Comparison of ENCODE assay signal across 1 cellular context in the genomic region with DNA sequence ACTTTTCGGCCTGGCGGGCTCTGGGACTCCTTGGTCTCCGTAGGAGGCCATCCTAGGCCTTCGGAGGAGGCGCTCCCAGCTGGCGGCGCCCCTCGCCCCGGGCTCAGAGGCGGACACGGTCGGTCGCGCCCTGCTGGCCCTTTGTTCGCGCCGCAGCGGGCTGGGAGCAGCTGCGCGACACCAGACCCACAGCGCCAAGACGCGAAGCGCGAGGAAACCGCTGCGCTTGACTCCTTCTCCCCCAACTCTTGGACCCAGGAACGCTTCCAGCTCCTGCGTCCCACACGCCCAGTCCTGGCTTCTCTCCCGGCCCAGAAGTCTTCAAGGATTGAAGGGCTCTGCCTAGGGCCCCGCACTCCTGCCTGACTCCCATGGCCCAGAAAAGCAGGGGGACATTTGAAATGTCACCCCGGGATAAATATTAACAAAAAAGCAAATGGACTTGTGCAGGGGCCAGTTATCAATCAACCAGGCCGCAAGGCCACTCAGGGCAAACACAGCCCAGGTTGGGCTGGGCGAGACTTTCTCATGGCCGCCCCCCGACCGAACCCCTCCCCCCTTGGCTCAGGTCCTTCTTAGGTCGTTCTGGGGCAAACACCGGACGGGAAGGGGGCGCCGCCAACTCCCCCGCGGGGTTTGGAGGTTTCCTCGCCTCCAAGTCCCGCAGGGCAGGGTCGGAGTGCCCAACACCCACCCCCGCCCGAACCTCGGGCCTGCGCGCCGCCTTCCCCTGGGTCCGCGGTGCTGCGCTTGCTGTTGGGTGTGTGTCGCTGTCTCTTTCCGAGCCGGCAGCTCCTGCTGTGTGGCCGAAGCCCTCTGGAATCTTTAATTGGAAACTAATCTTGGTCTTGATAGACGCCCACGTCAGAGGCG.
TF ChIP-seq lines count a peak whose summit lies in the region.

No MANE protein-coding gene starts in this region.

TF ChIP-seq in HepG2, 621 proteins besides CTCF, POLR2A, EP300 and RAD21 (continued from another document and continues in another):
- no peak for TF ChIP-seq SOX6 (IDR thresholded peaks at IDR 0.05)
- TF ChIP-seq SOX6 (CRISPR knock-in tag; IDR thresholded peaks at IDR 0.05), result peak; percentile 62
- no peak for TF ChIP-seq ZNF101 (CRISPR knock-in tag; IDR thresholded peaks at IDR 0.05; ENCODE audit: borderline replicate concordance, low read depth)
- TF ChIP-seq, protein P1, sequence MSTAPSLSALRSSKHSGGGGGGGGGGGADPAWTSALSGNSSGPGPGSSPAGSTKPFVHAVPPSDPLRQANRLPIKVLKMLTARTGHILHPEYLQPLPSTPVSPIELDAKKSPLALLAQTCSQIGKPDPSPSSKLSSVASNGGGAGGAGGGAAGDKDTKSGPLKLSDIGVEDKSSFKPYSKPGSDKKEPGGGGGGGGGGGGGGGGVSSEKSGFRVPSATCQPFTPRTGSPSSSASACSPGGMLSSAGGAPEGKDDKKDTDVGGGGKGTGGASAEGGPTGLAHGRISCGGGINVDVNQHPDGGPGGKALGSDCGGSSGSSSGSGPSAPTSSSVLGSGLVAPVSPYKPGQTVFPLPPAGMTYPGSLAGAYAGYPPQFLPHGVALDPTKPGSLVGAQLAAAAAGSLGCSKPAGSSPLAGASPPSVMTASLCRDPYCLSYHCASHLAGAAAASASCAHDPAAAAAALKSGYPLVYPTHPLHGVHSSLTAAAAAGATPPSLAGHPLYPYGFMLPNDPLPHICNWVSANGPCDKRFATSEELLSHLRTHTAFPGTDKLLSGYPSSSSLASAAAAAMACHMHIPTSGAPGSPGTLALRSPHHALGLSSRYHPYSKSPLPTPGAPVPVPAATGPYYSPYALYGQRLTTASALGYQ (CRISPR knock-in tag; IDR thresholded peaks at IDR 0.05), result peak; percentile 57; the same call in 1 of the 2 replicates
- no peak for TF ChIP-seq REL (CRISPR knock-in tag; conservative IDR thresholded peaks at IDR 0.05)
- TF ChIP-seq, protein P2, sequence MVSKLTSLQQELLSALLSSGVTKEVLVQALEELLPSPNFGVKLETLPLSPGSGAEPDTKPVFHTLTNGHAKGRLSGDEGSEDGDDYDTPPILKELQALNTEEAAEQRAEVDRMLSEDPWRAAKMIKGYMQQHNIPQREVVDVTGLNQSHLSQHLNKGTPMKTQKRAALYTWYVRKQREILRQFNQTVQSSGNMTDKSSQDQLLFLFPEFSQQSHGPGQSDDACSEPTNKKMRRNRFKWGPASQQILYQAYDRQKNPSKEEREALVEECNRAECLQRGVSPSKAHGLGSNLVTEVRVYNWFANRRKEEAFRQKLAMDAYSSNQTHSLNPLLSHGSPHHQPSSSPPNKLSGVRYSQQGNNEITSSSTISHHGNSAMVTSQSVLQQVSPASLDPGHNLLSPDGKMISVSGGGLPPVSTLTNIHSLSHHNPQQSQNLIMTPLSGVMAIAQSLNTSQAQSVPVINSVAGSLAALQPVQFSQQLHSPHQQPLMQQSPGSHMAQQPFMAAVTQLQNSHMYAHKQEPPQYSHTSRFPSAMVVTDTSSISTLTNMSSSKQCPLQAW (CRISPR knock-in tag; IDR thresholded peaks at IDR 0.05), result peak; percentile 79; the same call in 1 of the 2 replicates
- peak; percentile 55; the same call in 1 of the 2 replicates for TF ChIP-seq ZSCAN31 (CRISPR knock-in tag; IDR thresholded peaks at IDR 0.05; ENCODE audit: low read depth)
- TF ChIP-seq, protein P3, sequence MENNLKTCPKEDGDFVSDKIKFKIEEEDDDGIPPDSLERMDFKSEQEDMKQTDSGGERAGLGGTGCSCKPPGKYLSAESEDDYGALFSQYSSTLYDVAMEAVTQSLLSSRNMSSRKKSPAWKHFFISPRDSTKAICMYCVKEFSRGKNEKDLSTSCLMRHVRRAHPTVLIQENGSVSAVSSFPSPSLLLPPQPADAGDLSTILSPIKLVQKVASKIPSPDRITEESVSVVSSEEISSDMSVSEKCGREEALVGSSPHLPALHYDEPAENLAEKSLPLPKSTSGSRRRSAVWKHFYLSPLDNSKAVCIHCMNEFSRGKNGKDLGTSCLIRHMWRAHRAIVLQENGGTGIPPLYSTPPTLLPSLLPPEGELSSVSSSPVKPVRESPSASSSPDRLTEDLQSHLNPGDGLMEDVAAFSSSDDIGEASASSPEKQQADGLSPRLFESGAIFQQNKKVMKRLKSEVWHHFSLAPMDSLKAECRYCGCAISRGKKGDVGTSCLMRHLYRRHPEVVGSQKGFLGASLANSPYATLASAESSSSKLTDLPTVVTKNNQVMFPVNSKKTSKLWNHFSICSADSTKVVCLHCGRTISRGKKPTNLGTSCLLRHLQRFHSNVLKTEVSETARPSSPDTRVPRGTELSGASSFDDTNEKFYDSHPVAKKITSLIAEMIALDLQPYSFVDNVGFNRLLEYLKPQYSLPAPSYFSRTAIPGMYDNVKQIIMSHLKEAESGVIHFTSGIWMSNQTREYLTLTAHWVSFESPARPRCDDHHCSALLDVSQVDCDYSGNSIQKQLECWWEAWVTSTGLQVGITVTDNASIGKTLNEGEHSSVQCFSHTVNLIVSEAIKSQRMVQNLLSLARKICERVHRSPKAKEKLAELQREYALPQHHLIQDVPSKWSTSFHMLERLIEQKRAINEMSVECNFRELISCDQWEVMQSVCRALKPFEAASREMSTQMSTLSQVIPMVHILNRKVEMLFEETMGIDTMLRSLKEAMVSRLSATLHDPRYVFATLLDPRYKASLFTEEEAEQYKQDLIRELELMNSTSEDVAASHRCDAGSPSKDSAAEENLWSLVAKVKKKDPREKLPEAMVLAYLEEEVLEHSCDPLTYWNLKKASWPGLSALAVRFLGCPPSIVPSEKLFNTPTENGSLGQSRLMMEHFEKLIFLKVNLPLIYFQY (CRISPR knock-in tag; IDR thresholded peaks at IDR 0.05; ENCODE audit: borderline replicate concordance), result peak; percentile 21; the same call in 1 of the 2 replicates
- peak; percentile 34; the same call in 1 of the 2 replicates for TF ChIP-seq SOX5 (CRISPR knock-in tag; IDR thresholded peaks at IDR 0.05; ENCODE audit: borderline replicate concordance)
- TF ChIP-seq SKI (IDR thresholded peaks at IDR 0.05; ENCODE audit: partially characterized antibody), result no peak
- TF ChIP-seq ZBTB7B (CRISPR knock-in tag; IDR thresholded peaks at IDR 0.05), result 0 out of 2 replicates have a peak, but pooled peaks have one; percentile 25
- TF ChIP-seq ZNF772 (CRISPR knock-in tag; IDR thresholded peaks at IDR 0.05), result 0 out of 2 replicates have a peak, but pooled peaks have one; percentile 46
- TF ChIP-seq MAZ (IDR thresholded peaks at IDR 0.05; ENCODE audit: borderline replicate concordance, low read depth, low read length), result no peak
- peak; percentile 18; the same call in 1 of the 2 replicates for TF ChIP-seq MAZ (CRISPR knock-in tag; IDR thresholded peaks at IDR 0.05; ENCODE audit: low read depth)
- peak; percentile 39; the same call in 1 of the 2 replicates for TF ChIP-seq SALL2 (CRISPR knock-in tag; IDR thresholded peaks at IDR 0.05)
- TF ChIP-seq BORCS8-MEF2B (CRISPR knock-in tag; IDR thresholded peaks at IDR 0.05), result peak; percentile 33; the same call in 1 of the 2 replicates
- TF ChIP-seq ZNF331 (CRISPR knock-in tag; IDR thresholded peaks at IDR 0.05), result peak; percentile 45; the same call in 1 of the 2 replicates
- TF ChIP-seq ETV5 (CRISPR knock-in tag; IDR thresholded peaks at IDR 0.05; ENCODE audit: borderline replicate concordance), result 0 out of 2 replicates have a peak, but pooled peaks have one; percentile 12
- 0 out of 2 replicates have a peak, but pooled peaks have one; percentile 25 for TF ChIP-seq HDAC2 (CRISPR knock-in tag; IDR thresholded peaks at IDR 0.05)
- no peak for TF ChIP-seq ZNF75D (CRISPR knock-in tag; IDR thresholded peaks at IDR 0.05; ENCODE audit: borderline replicate concordance)
- TF ChIP-seq, protein P4, sequence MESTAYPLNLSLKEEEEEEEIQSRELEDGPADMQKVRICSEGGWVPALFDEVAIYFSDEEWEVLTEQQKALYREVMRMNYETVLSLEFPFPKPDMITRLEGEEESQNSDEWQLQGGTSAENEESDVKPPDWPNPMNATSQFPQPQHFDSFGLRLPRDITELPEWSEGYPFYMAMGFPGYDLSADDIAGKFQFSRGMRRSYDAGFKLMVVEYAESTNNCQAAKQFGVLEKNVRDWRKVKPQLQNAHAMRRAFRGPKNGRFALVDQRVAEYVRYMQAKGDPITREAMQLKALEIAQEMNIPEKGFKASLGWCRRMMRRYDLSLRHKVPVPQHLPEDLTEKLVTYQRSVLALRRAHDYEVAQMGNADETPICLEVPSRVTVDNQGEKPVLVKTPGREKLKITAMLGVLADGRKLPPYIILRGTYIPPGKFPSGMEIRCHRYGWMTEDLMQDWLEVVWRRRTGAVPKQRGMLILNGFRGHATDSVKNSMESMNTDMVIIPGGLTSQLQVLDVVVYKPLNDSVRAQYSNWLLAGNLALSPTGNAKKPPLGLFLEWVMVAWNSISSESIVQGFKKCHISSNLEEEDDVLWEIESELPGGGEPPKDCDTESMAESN (CRISPR knock-in tag; conservative IDR thresholded peaks at IDR 0.05), result no peak
- 0 out of 2 replicates have a peak, but pooled peaks have one; percentile 15 for TF ChIP-seq ZNF564 (CRISPR knock-in tag; IDR thresholded peaks at IDR 0.05)
- TF ChIP-seq, protein P5, sequence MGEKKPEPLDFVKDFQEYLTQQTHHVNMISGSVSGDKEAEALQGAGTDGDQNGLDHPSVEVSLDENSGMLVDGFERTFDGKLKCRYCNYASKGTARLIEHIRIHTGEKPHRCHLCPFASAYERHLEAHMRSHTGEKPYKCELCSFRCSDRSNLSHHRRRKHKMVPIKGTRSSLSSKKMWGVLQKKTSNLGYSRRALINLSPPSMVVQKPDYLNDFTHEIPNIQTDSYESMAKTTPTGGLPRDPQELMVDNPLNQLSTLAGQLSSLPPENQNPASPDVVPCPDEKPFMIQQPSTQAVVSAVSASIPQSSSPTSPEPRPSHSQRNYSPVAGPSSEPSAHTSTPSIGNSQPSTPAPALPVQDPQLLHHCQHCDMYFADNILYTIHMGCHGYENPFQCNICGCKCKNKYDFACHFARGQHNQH (CRISPR knock-in tag; IDR thresholded peaks at IDR 0.05), result peak; percentile 58; the same call in 1 of the 2 replicates
- no peak for TF ChIP-seq RBM39 (IDR thresholded peaks at IDR 0.05; ENCODE audit: low read depth, low read length, poor library complexity, severe bottlenecking)
- TF ChIP-seq, protein P6, sequence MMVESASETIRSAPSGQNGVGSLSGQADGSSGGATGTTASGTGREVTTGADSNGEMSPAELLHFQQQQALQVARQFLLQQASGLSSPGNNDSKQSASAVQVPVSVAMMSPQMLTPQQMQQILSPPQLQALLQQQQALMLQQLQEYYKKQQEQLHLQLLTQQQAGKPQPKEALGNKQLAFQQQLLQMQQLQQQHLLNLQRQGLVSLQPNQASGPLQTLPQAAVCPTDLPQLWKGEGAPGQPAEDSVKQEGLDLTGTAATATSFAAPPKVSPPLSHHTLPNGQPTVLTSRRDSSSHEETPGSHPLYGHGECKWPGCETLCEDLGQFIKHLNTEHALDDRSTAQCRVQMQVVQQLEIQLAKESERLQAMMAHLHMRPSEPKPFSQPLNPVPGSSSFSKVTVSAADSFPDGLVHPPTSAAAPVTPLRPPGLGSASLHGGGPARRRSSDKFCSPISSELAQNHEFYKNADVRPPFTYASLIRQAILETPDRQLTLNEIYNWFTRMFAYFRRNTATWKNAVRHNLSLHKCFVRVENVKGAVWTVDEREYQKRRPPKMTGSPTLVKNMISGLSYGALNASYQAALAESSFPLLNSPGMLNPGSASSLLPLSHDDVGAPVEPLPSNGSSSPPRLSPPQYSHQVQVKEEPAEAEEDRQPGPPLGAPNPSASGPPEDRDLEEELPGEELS (CRISPR knock-in tag; IDR thresholded peaks at IDR 0.05), result peak; percentile 51; the same call in 1 of the 2 replicates
- no peak for TF ChIP-seq ZNF468 (CRISPR knock-in tag; IDR thresholded peaks at IDR 0.05)
- peak; percentile 76; the same call in 1 of the 2 replicates for TF ChIP-seq ZMYM4 (CRISPR knock-in tag; IDR thresholded peaks at IDR 0.05)
- peak; percentile 79 for TF ChIP-seq MED1 (CRISPR knock-in tag; IDR thresholded peaks at IDR 0.05)
- TF ChIP-seq, protein P7, sequence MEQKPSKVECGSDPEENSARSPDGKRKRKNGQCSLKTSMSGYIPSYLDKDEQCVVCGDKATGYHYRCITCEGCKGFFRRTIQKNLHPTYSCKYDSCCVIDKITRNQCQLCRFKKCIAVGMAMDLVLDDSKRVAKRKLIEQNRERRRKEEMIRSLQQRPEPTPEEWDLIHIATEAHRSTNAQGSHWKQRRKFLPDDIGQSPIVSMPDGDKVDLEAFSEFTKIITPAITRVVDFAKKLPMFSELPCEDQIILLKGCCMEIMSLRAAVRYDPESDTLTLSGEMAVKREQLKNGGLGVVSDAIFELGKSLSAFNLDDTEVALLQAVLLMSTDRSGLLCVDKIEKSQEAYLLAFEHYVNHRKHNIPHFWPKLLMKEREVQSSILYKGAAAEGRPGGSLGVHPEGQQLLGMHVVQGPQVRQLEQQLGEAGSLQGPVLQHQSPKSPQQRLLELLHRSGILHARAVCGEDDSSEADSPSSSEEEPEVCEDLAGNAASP (CRISPR knock-in tag; IDR thresholded peaks at IDR 0.05; ENCODE audit: borderline replicate concordance), result peak; percentile 58; the same call in 1 of the 2 replicates
- TF ChIP-seq, protein P8, sequence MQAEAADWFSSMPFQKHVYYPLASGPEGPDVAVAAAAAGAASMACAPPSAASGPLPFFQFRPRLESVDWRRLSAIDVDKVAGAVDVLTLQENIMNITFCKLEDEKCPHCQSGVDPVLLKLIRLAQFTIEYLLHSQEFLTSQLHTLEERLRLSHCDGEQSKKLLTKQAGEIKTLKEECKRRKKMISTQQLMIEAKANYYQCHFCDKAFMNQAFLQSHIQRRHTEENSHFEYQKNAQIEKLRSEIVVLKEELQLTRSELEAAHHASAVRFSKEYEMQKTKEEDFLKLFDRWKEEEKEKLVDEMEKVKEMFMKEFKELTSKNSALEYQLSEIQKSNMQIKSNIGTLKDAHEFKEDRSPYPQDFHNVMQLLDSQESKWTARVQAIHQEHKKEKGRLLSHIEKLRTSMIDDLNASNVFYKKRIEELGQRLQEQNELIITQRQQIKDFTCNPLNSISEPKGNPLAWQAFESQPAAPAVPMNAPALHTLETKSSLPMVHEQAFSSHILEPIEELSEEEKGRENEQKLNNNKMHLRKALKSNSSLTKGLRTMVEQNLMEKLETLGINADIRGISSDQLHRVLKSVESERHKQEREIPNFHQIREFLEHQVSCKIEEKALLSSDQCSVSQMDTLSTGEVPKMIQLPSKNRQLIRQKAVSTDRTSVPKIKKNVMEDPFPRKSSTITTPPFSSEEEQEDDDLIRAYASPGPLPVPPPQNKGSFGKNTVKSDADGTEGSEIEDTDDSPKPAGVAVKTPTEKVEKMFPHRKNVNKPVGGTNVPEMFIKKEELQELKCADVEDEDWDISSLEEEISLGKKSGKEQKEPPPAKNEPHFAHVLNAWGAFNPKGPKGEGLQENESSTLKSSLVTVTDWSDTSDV (CRISPR knock-in tag; IDR thresholded peaks at IDR 0.05), result no peak
- TF ChIP-seq, protein P9, sequence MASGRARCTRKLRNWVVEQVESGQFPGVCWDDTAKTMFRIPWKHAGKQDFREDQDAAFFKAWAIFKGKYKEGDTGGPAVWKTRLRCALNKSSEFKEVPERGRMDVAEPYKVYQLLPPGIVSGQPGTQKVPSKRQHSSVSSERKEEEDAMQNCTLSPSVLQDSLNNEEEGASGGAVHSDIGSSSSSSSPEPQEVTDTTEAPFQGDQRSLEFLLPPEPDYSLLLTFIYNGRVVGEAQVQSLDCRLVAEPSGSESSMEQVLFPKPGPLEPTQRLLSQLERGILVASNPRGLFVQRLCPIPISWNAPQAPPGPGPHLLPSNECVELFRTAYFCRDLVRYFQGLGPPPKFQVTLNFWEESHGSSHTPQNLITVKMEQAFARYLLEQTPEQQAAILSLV (CRISPR knock-in tag; IDR thresholded peaks at IDR 0.05; ENCODE audit: borderline replicate concordance), result 0 out of 2 replicates have a peak, but pooled peaks have one; percentile 74
- TF ChIP-seq ZNF431 (CRISPR knock-in tag; IDR thresholded peaks at IDR 0.05; ENCODE audit: borderline replicate concordance, low read depth), result no peak
